14 cellular contexts compared by ENCODE assay signal in genomic region chr3:99699841-99700240, GRCh38.
DNase-seq lines count a peak whose midpoint lies in the region; ATAC-seq and TF ChIP-seq lines count a peak whose summit lies in the region.
"Had no signal": no experiment of that assay in that cellular context is flagged by ENCODE, and none has a peak within 500 bp of the region (broad histone marks: within the 10 kb centered on the region; RNA-seq: fewer than 3 reads in every experiment).

No MANE protein-coding gene starts in this region.

- H3K27ac ChIP-seq in fibroblast of lung (ENCODE audit: insufficient read depth, low read length), result no peak overlapping the region
- H3K27ac ChIP-seq in right lobe of liver, result no peak overlapping the region
- H3K27ac ChIP-seq: foreskin keratinocyte had no signal

- H3K4me1 Mint-ChIP-seq in mesothelial cell of epicardium, result peaks cover 19% of the 10 kb centered on the region

- H3K4me1 ChIP-seq in fibroblast of lung (ENCODE audit: control insufficient read depth, extremely low read depth, insufficient read depth, low read length) (peaks cover 7% of the 10 kb centered on the region), right lobe of liver (no peaks in the 10 kb centered on the region)
- H3K4me1 ChIP-seq: foreskin keratinocyte had no signal

- no peak for ATAC-seq in right lobe of liver
- ATAC-seq: foreskin keratinocyte had no signal

- H2AFZ ChIP-seq in fibroblast of lung (ENCODE audit: low read length), result no peak overlapping the region

- intact Hi-C loops in right lobe of liver (cut with DNase I), result no loop called here

- no peaks in the 10 kb centered on the region for H3K36me3 Mint-ChIP-seq in mesothelial cell of epicardium

- no peaks in the 10 kb centered on the region for H3K9me3 ChIP-seq in fibroblast of lung (ENCODE audit: control insufficient read depth, insufficient read depth, low read depth, low read length)
- no peaks in the 10 kb centered on the region for H3K9me3 ChIP-seq in right lobe of liver

- H3K27me3 ChIP-seq in fibroblast of lung (ENCODE audit: control insufficient read depth, insufficient read depth, low read length), result no peaks in the 10 kb centered on the region
- H3K27me3 ChIP-seq in right lobe of liver, result no peaks in the 10 kb centered on the region
- H3K27me3 ChIP-seq: foreskin keratinocyte had no signal

- 63% methylated on average over 9 of the region's 9 CpGs for WGBS in right lobe of liver (ENCODE audit: insufficient coverage, low coverage, low lambda C conversion rate, missing lambda C conversion rate)

- DNase-seq in EH (ENCODE audit: low read depth) (peak; percentile 80), RPMI7951 (ENCODE audit: low read depth) (peak; percentile 81), fibroblast of lung (ENCODE audit: low read depth in 2 of 2) (peak; percentile 37 to 93), mesothelial cell of epicardium (ENCODE audit: low spot score in 2 of 2, unreplicated experiment in 2 of 2) (no peak), hypothalamus (lab: John Stamatoyannopoulos, UW) (no peak), HT-29 (ENCODE audit: low spot score) (no peak), right lobe of liver (no peak)
- DNase-seq in activated CD4-positive, alpha-beta T cell treated with anti-CD3 and anti-CD28 coated beads, Interleukin-2, amount 50 U/mL, for 48 hours, result no peak
- DNase-seq: DMS79 treated with DMSO at 0.1 percent for 48 hours; foreskin keratinocyte; islet precursor cell; posterior cingulate gyrus; stimulated activated CD8-positive, alpha-beta memory T cell treated with anti-CD3 and anti-CD28 coated beads, Interleukin-4, amount 100 ng/mL, for 48 hours; SW 1271 had no signal

- H3K27ac Mint-ChIP-seq in mesothelial cell of epicardium, result peak overlapping the region; percentile 8

- H3K36me3 ChIP-seq in fibroblast of lung (ENCODE audit: control insufficient read depth, insufficient read depth, low read length), result no peaks in the 10 kb centered on the region
- no peaks in the 10 kb centered on the region for H3K36me3 ChIP-seq in right lobe of liver

- H3K27me3 Mint-ChIP-seq in mesothelial cell of epicardium (ENCODE audit: low read depth), result no peaks in the 10 kb centered on the region

- no peak overlapping the region for H3K4me3 ChIP-seq in fibroblast of lung (replicated peaks in 1 of 4; ENCODE audit: control extremely low read depth in 1 of 4, insufficient read depth in 1 of 4, low read depth in 3 of 4, low read length in 4 of 4)
- H3K4me3 ChIP-seq in right lobe of liver, result no peak overlapping the region

- no peaks in the 10 kb centered on the region for H4K20me1 ChIP-seq in fibroblast of lung (ENCODE audit: control insufficient read depth, extremely low read depth, insufficient read depth, low read length)

- no peak overlapping the region for H3K9ac ChIP-seq in fibroblast of lung (ENCODE audit: insufficient read depth, low read length)

- TF ChIP-seq CTCF in fibroblast of lung (conservative IDR thresholded peaks at IDR 0.05 in 1 of 2, IDR thresholded peaks at IDR 0.05 in 1 of 2; ENCODE audit: low read depth in 1 of 2, low read length in 2 of 2), result no peak
- no peak for TF ChIP-seq CTCF in mesothelial cell of epicardium (IDR thresholded peaks at IDR 0.05; ENCODE audit: unreplicated experiment)
- TF ChIP-seq CTCF in right lobe of liver (IDR thresholded peaks at IDR 0.05), result no peak

- no peak overlapping the region for H3K4me3 Mint-ChIP-seq in mesothelial cell of epicardium

- H3K9me3 Mint-ChIP-seq in mesothelial cell of epicardium, result no peaks in the 10 kb centered on the region

- TF ChIP-seq POLR2A in right lobe of liver (IDR thresholded peaks at IDR 0.05), result no peak

- no peaks in the 10 kb centered on the region for H3K79me2 ChIP-seq in fibroblast of lung (ENCODE audit: control insufficient read depth, insufficient read depth, low read length)

- H3K4me2 ChIP-seq in fibroblast of lung (ENCODE audit: extremely low read depth, insufficient read depth, low read length), result peak overlapping the region; percentile 18

Comparison
In these comparisons a context has a peak if more than half of its experiments do, and no peak if none do; other contexts are left out.
1. DNase-seq: peak in EH (single experiment), RPMI7951 (single experiment) and fibroblast of lung (2 of 2); none in mesothelial cell of epicardium (0 of 2), hypothalamus (0 of 51), activated CD4-positive, alpha-beta T cell treated with anti-CD3 and anti-CD28 coated beads, Interleukin-2, amount 50 U/mL, for 48 hours (0 of 2), HT-29 (single experiment) and right lobe of liver (0 of 3).